In genomic region chr5:115599924-115600323, GRCh38 we compare ENCODE assay signal across 10 cellular contexts. TPM values are rescaled to one million over a fixed set of nuclear protein-coding genes. Genes with fewer than 3 reads are reported as not detected.
DNase-seq lines count a peak whose midpoint lies in the region; ATAC-seq and TF ChIP-seq lines count a peak whose summit lies in the region.
"Had no signal": no experiment of that assay in that cellular context is flagged by ENCODE, and none has a peak within 500 bp of the region (broad histone marks: within the 10 kb centered on the region; RNA-seq: fewer than 3 reads in every experiment).

No MANE protein-coding gene starts in this region.

- ATAC-seq in GM18867 (IDR thresholded peaks at IDR 0.05; ENCODE audit: unreplicated experiment) (peak; percentile 0), HG03575 (IDR thresholded peaks at IDR 0.05; ENCODE audit: extremely low read depth, insufficient number of reproducible peaks, low FRiP score, unreplicated experiment) (peak; percentile 2)
- ATAC-seq: effector memory CD8-positive, alpha-beta T cell had no signal

- peak overlapping the region in 6 of 8 donors; percentile 36 to 94 (median 90) for H3K27ac ChIP-seq in spleen
- peak overlapping the region in 2 of 5 donors; percentile 21 to 22 for H3K27ac ChIP-seq in stomach
- peak overlapping the region in 2 of 5 donors; percentile 17 to 33 for H3K27ac ChIP-seq in adrenal gland
- H3K27ac ChIP-seq: lower lobe of right lung had no signal

- H3K36me3 ChIP-seq in spleen = no peaks in the 10 kb centered on the region
- peaks cover 0 to 6% (median 0%) of the 10 kb centered on the region in 4 donors for H3K36me3 ChIP-seq in stomach
- H3K36me3 ChIP-seq in adrenal gland (replicated peaks in 1 of 2) = no peaks in the 10 kb centered on the region
- H3K36me3 ChIP-seq: lower lobe of right lung had no signal

- no peaks in the 10 kb centered on the region for H3K9me3 ChIP-seq in spleen
- H3K9me3 ChIP-seq in stomach = no peaks in the 10 kb centered on the region
- no peaks in the 10 kb centered on the region for H3K9me3 ChIP-seq in adrenal gland (replicated peaks in 1 of 3)
- H3K9me3 ChIP-seq: lower lobe of right lung had no signal

- intact Hi-C loops in spleen (cut with DNase I; ENCODE audit: low total_unique reads) = no loop called here
- intact Hi-C loops in stomach (cut with DNase I; ENCODE audit: low total_unique reads) = no loop called here
- intact Hi-C loops in adrenal gland (cut with DNase I) = no loop called here

- H3K27me3 ChIP-seq in spleen (replicated peaks in 1 of 7) = no peaks in the 10 kb centered on the region
- H3K27me3 ChIP-seq in stomach = no peaks in the 10 kb centered on the region
- H3K27me3 ChIP-seq in adrenal gland = no peaks in the 10 kb centered on the region

- H3K4me1 ChIP-seq in spleen = peaks cover 8 to 65% (median 45%) of the 10 kb centered on the region in 6 donors
- H3K4me1 ChIP-seq in stomach = peaks cover 27 to 45% (median 37%) of the 10 kb centered on the region in 4 donors
- peaks cover 0 to 39% of the 10 kb centered on the region in 2 donors for H3K4me1 ChIP-seq in adrenal gland (replicated peaks in 1 of 2)

- TF ChIP-seq POLR2A in spleen (IDR thresholded peaks at IDR 0.05) (no peak), stomach (IDR thresholded peaks at IDR 0.05) (no peak), adrenal gland (IDR thresholded peaks at IDR 0.05) (no peak)

- H3K4me3 ChIP-seq in fibroblast of the aortic adventitia (ENCODE audit: low read depth, low read length) (peak overlapping the region; percentile 2), spleen (no peak overlapping the region), stomach (no peak overlapping the region), adrenal gland (no peak overlapping the region)
- H3K4me3 ChIP-seq: lower lobe of right lung had no signal

- no peak for TF ChIP-seq CTCF in fibroblast of the aortic adventitia (IDR thresholded peaks at IDR 0.05; ENCODE audit: insufficient read depth, low read length)
- TF ChIP-seq CTCF in spleen (IDR thresholded peaks at IDR 0.05 in 8 of 11, conservative IDR thresholded peaks at IDR 0.05 in 3 of 11) = no peak
- no peak for TF ChIP-seq CTCF in stomach (IDR thresholded peaks at IDR 0.05)
- no peak for TF ChIP-seq CTCF in adrenal gland (IDR thresholded peaks at IDR 0.05)

- no peak for TF ChIP-seq EP300 in stomach (IDR thresholded peaks at IDR 0.05)

- WGBS in spleen, 5 donors = 73 to 94% (median 81%) methylated on average over 2 of the region's 2 CpGs
- 61 to 90% (median 81%) methylated on average over 2 of the region's 2 CpGs for WGBS in stomach, 5 donors
- 69 to 81% (median 72%) methylated on average over 2 of the region's 2 CpGs for WGBS in adrenal gland, 4 donors

- DNase-seq in fibroblast of the aortic adventitia (ENCODE audit: low read depth) = peak; percentile 47
- DNase-seq in spleen = no peak
- DNase-seq in AG08395 (ENCODE audit: low spot score) = no peak
- no peak for DNase-seq in stomach
- DNase-seq in adrenal gland = no peak
- DNase-seq: effector memory CD8-positive, alpha-beta T cell; lower lobe of right lung; T1000 had no signal

RNA-seq across cellular contexts. Expression of gene TICAM2, which starts 2.4 kb away (rescaled TPM):
- total RNA-seq in fibroblast of the aortic adventitia (ENCODE audit: low replicate concordance) (9.1 and 19.1 TPM in 2 replicates), spleen (1 to 10 TPM; 5.1 to 9.2 (median 7.9) TPM), stomach (1 to 10 TPM in 2 of 5 donors, not detected in 3; 2.4 to 9.9 TPM), adrenal gland (1 to 10 TPM; 1.8 to 9.3 (median 4.5) TPM)
- polyA plus RNA-seq in spleen (1 to 10 TPM; 2.9 to 4.2 (median 2.9) TPM), stomach (1 to 10 TPM; 1.4 to 3.5 (median 2.3) TPM), adrenal gland (1 to 10 TPM; 2.3 to 2.7 (median 2.7) TPM)

RNA-seq across cellular contexts. Expression of gene TMED7, which starts 25.9 kb away (rescaled TPM):
- 30.5 and 181 TPM in 2 replicates for total RNA-seq in fibroblast of the aortic adventitia (ENCODE audit: low replicate concordance)
- 10 to 100 TPM; 56.7 to 70.9 (median 68.6) TPM for total RNA-seq in spleen
- polyA plus RNA-seq in spleen = 10 to 100 TPM in 2 of 3 donors, 1 to 10 TPM in 1; 8.4 to 13.7 (median 12.5) TPM
- total RNA-seq in stomach = 100 to 1,000 TPM in 2 of 5 donors, 10 to 100 TPM in 2, 1 to 10 TPM in 1; 9.8 to 169 (median 54.3) TPM
- 10 to 100 TPM; 12.8 to 16.5 (median 13.9) TPM for polyA plus RNA-seq in stomach
- total RNA-seq in adrenal gland = 100 to 1,000 TPM in 3 of 8 donors, 10 to 100 TPM in 5; 45.8 to 205 (median 94.3) TPM
- 100 to 1,000 TPM in 1 of 3 donors, 10 to 100 TPM in 1, 1 to 10 TPM in 1; 9.3 to 123 (median 13.5) TPM for polyA plus RNA-seq in adrenal gland

RNA-seq across cellular contexts. Expression of gene FEM1C, which starts 55.3 kb away (rescaled TPM):
- total RNA-seq in fibroblast of the aortic adventitia (ENCODE audit: low replicate concordance) (9.4 and 31.7 TPM in 2 replicates), spleen (10 to 100 TPM; 15.1 to 22.7 (median 18.3) TPM), stomach (10 to 100 TPM; 20.0 to 55.6 (median 36.8) TPM), adrenal gland (10 to 100 TPM in 6 of 8 donors, 1 to 10 TPM in 2; 5.1 to 14.7 (median 12.4) TPM)
- polyA plus RNA-seq in spleen (1 to 10 TPM; 3.1 to 5.0 (median 3.8) TPM), stomach (1 to 10 TPM; 5.9 to 8.1 (median 6.3) TPM), adrenal gland (10 to 100 TPM in 1 of 3 donors, 1 to 10 TPM in 2; 4.5 to 15.5 (median 5.8) TPM)
